Comparison of ENCODE assay signal across 9 cellular contexts in the genomic region with DNA sequence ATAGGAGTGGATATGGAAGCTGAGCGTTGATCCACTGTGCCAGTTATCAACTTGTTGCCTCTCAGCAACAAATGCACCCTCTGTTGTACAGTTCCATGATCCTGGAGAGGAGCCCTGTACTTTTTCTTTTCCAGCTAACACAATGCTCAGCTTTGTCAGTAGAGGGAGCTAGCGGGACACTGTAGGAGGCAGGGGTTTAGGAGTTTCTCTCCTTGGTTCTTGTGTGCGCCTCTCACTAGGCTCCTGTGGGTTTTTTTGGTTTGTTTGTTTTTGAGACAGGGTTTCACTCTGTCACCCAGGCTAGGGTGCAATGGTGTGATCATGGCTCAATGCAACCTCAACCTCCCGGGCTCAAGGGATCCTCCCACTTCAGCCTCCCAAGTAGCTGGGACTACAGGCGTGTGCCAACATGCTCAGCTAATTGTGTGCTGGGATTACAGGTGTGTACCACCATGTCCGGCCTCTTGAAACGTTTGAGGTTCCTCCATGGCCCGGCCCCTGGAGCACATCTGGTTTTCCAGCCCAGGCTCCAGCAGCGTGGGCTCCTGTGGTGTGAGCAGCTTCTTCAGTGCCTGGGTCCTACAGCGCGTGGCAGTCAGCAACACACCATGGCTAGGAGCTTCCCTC. TPM values are rescaled to one million over a fixed set of nuclear protein-coding genes. Genes with fewer than 3 reads are reported as not detected.
DNase-seq lines count a peak whose midpoint lies in the region; ATAC-seq, FAIRE-seq and TF ChIP-seq lines count a peak whose summit lies in the region.
"Had no signal": no experiment of that assay in that cellular context is flagged by ENCODE, and none has a peak within 500 bp of the region (broad histone marks: within the 10 kb centered on the region; RNA-seq: fewer than 3 reads in every experiment).

No MANE protein-coding gene starts in this region.

- peaks cover 8% of the 10 kb centered on the region for H3K27me3 Mint-ChIP-seq in activated T-helper 2 cell treated with anti-CD3 and anti-CD28 coated beads, Interferon-gamma antibody, Interleukin-2, Interleukin-4, amounts not matched to agents 10 μg/mL and 5 μg/mL and 100 μg/mL, durations not matched to agents 14 hours and 24 hours and 36 hours (ENCODE audit: low read depth)
- H3K27me3 Mint-ChIP-seq in osteocyte (ENCODE audit: unreplicated experiment): no peaks in the 10 kb centered on the region

- intact Hi-C loops in activated T-helper 2 cell treated with anti-CD3 and anti-CD28 coated beads, Interferon-gamma antibody, Interleukin-2, Interleukin-4, amounts not matched to agents 10 μg/mL and 5 μg/mL and 100 μg/mL, durations not matched to agents 14 hours and 24 hours and 36 hours (cut with micrococcal nuclease): loop anchor here (2.0 kb wide), 1 partner anchor 29 kb away; no protein-coding TSS in a partner anchor

- no peak for TF ChIP-seq POLR2A in GM12892 (IDR thresholded peaks at IDR 0.05; ENCODE audit: low read depth, low read length)

- ATAC-seq in HG03432 (IDR thresholded peaks at IDR 0.05; ENCODE audit: unreplicated experiment): peak; percentile 84

- H3K4me1 Mint-ChIP-seq in activated T-helper 2 cell treated with anti-CD3 and anti-CD28 coated beads, Interferon-gamma antibody, Interleukin-2, Interleukin-4, amounts not matched to agents 10 μg/mL and 5 μg/mL and 100 μg/mL, durations not matched to agents 14 hours and 24 hours and 36 hours (ENCODE audit: low read depth): no peaks in the 10 kb centered on the region
- H3K4me1 Mint-ChIP-seq in osteocyte (ENCODE audit: unreplicated experiment): no peaks in the 10 kb centered on the region

- DNase-seq in Ammon's horn (ENCODE audit: low spot score) (peak; percentile 90), GM12892 (ENCODE audit: insufficient read length) (peak; percentile 53), NOMO-1 treated with DMSO at 0.1 percent for 48 hours (lab: John Stamatoyannopoulos, UW; ENCODE audit: unreplicated experiment) (peak; percentile 78), frontal cortex (ENCODE audit: low spot score in 2 of 2) (peak; percentile 59 to 79), osteocyte (ENCODE audit: extremely low spot score, unreplicated experiment) (no peak), UCSD-AML1 (lab: John Stamatoyannopoulos, UW; ENCODE audit: unreplicated experiment) (no peak)
- peak; percentile 34 for DNase-seq in activated T-helper 2 cell treated with anti-CD3 and anti-CD28 coated beads, Interferon-gamma antibody, Interleukin-2, Interleukin-4, amounts not matched to agents 10 μg/mL and 5 μg/mL and 100 μg/mL, durations not matched to agents 14 hours and 24 hours and 36 hours (ENCODE audit: low spot score)

- no peaks in the 10 kb centered on the region for H3K9me3 Mint-ChIP-seq in activated T-helper 2 cell treated with anti-CD3 and anti-CD28 coated beads, Interferon-gamma antibody, Interleukin-2, Interleukin-4, amounts not matched to agents 10 μg/mL and 5 μg/mL and 100 μg/mL, durations not matched to agents 14 hours and 24 hours and 36 hours
- no peaks in the 10 kb centered on the region for H3K9me3 Mint-ChIP-seq in osteocyte (ENCODE audit: unreplicated experiment)
- H3K9me3 Mint-ChIP-seq: IgD-negative memory B cell had no signal

- H3K27ac Mint-ChIP-seq in activated T-helper 2 cell treated with anti-CD3 and anti-CD28 coated beads, Interferon-gamma antibody, Interleukin-2, Interleukin-4, amounts not matched to agents 10 μg/mL and 5 μg/mL and 100 μg/mL, durations not matched to agents 14 hours and 24 hours and 36 hours: no peak overlapping the region
- no peak overlapping the region for H3K27ac Mint-ChIP-seq in osteocyte (ENCODE audit: unreplicated experiment)
- H3K27ac Mint-ChIP-seq: IgD-negative memory B cell had no signal

- peak; percentile 79 for FAIRE-seq in GM12892 (lab: Jason Lieb, UNC)
- FAIRE-seq in frontal cortex (lab: Jason Lieb, UNC): no peak

- H3K4me3 Mint-ChIP-seq in activated T-helper 2 cell treated with anti-CD3 and anti-CD28 coated beads, Interferon-gamma antibody, Interleukin-2, Interleukin-4, amounts not matched to agents 10 μg/mL and 5 μg/mL and 100 μg/mL, durations not matched to agents 14 hours and 24 hours and 36 hours (ENCODE audit: low read depth): no peak overlapping the region
- no peak overlapping the region for H3K4me3 Mint-ChIP-seq in osteocyte (ENCODE audit: unreplicated experiment)

- H3K36me3 Mint-ChIP-seq in activated T-helper 2 cell treated with anti-CD3 and anti-CD28 coated beads, Interferon-gamma antibody, Interleukin-2, Interleukin-4, amounts not matched to agents 10 μg/mL and 5 μg/mL and 100 μg/mL, durations not matched to agents 14 hours and 24 hours and 36 hours (ENCODE audit: low read depth): no peaks in the 10 kb centered on the region
- H3K36me3 Mint-ChIP-seq in osteocyte (ENCODE audit: unreplicated experiment): no peaks in the 10 kb centered on the region
- H3K36me3 Mint-ChIP-seq: IgD-negative memory B cell had no signal

- peak; percentile 87 for TF ChIP-seq CTCF in osteocyte (IDR thresholded peaks at IDR 0.05)

RNA-seq across cellular contexts. Expression of gene MARVELD1, which starts 12.0 kb away (rescaled TPM):
- polyA plus RNA-seq in GM12892 (2012; ENCODE audit: missing spikeins): 0.42 TPM
- total RNA-seq in activated T-helper 2 cell treated with anti-CD3 and anti-CD28 coated beads, Interferon-gamma antibody, Interleukin-2, Interleukin-4, amounts not matched to agents 10 μg/mL and 5 μg/mL and 100 μg/mL, durations not matched to agents 14 hours and 24 hours and 36 hours: 5.6 and 6.5 TPM in 2 replicates
- total RNA-seq in frontal cortex (6.1 TPM), osteocyte (107 and 111 TPM in 2 replicates)

RNA-seq across cellular contexts. Expression of gene AVPI1, which starts 14.5 kb away (rescaled TPM):
- polyA plus RNA-seq in GM12892 (2012; ENCODE audit: missing spikeins): 0.53 TPM
- 2.3 and 2.4 TPM in 2 replicates for total RNA-seq in activated T-helper 2 cell treated with anti-CD3 and anti-CD28 coated beads, Interferon-gamma antibody, Interleukin-2, Interleukin-4, amounts not matched to agents 10 μg/mL and 5 μg/mL and 100 μg/mL, durations not matched to agents 14 hours and 24 hours and 36 hours
- total RNA-seq in frontal cortex: 2.4 TPM
- 4.5 and 5.7 TPM in 2 replicates for total RNA-seq in osteocyte

RNA-seq across cellular contexts. Expression of gene ZFYVE27, which starts 35.4 kb away (rescaled TPM):
- 17.2 TPM for polyA plus RNA-seq in GM12892 (2012; ENCODE audit: missing spikeins)
- 35.0 and 40.2 TPM in 2 replicates for total RNA-seq in activated T-helper 2 cell treated with anti-CD3 and anti-CD28 coated beads, Interferon-gamma antibody, Interleukin-2, Interleukin-4, amounts not matched to agents 10 μg/mL and 5 μg/mL and 100 μg/mL, durations not matched to agents 14 hours and 24 hours and 36 hours
- total RNA-seq in frontal cortex (45.2 TPM), osteocyte (22.5 and 27.0 TPM in 2 replicates)

Comparison
In these comparisons a context has a peak if more than half of its experiments do, and no peak if none do; other contexts are left out.
1. DNase-seq: peak in Ammon's horn (single experiment), GM12892 (single experiment), NOMO-1 treated with DMSO at 0.1 percent for 48 hours (single experiment), activated T-helper 2 cell treated with anti-CD3 and anti-CD28 coated beads, Interferon-gamma antibody, Interleukin-2, Interleukin-4, amounts not matched to agents 10 μg/mL and 5 μg/mL and 100 μg/mL, durations not matched to agents 14 hours and 24 hours and 36 hours (single experiment) and frontal cortex (2 of 2); none in osteocyte (single experiment) and UCSD-AML1 (single experiment).
2. RNA of gene MARVELD1, which starts 12.0 kb away (total RNA-seq): 107 to 111 TPM in osteocyte; 5.6 to 6.5 TPM in activated T-helper 2 cell treated with anti-CD3 and anti-CD28 coated beads, Interferon-gamma antibody, Interleukin-2, Interleukin-4, amounts not matched to agents 10 μg/mL and 5 μg/mL and 100 μg/mL, durations not matched to agents 14 hours and 24 hours and 36 hours and 6.1 TPM in frontal cortex (single experiment); every median in the first group is over 10 times any median in the second.